In the genomic region with DNA sequence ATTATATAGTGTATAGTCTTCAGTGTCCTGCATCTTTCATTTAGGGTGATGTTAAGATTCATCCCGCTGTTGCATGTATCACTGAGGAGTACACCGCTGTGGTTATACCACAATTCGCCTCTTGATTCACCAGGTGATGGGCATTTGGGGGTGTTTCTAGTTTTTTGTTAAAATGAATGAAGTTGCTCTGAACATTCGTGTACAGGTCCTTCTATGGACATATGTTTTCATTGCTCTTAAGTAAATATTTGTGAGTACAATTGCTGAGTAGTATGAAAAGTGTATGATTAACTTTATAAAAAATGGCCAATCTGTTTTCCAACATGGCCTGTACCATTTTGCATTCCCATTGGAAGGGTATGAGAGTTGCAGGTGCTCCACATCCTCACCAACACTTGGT, we compare ENCODE assay signal across 24 cellular contexts.
"Had no signal": no experiment of that assay in that cellular context is flagged by ENCODE, and none has a peak within 500 bp of the region (broad histone marks: within the 10 kb centered on the region; RNA-seq: fewer than 3 reads in every experiment).

No MANE protein-coding gene starts in this region.

- H3K36me3 ChIP-seq: brain microvascular endothelial cell had no signal

- ATAC-seq: activated CD4-positive, alpha-beta T cell treated with anti-CD3 and anti-CD28 coated beads for 36 hours; activated T-helper 17 cell treated with anti-CD3 and anti-CD28 coated beads, Interleukin-2, amount 50 U/mL, for 72 hours; effector memory CD8-positive, alpha-beta T cell had no signal

- H3K27me3 ChIP-seq: brain microvascular endothelial cell, esophagus squamous epithelium had no signal

- H3K9me3 ChIP-seq: esophagus squamous epithelium had no signal

- DNase-seq: activated CD4-positive, alpha-beta memory T cell treated with anti-CD3 and anti-CD28 coated beads, Interleukin-2, amount 10 ng/mL, durations not matched to agents 7 days and 5 days; activated CD4-positive, alpha-beta T cell treated with anti-CD3 and anti-CD28 coated beads for 36 hours; activated CD4-positive, alpha-beta T cell treated with anti-CD3 and anti-CD28 coated beads, Interleukin-2, amount 10 ng/mL, durations not matched to agents 24 days and 14 days; activated CD4-positive, alpha-beta T cell treated with anti-CD3 and anti-CD28 coated beads, Interleukin-2, amount 50 U/mL, for 4 hours; activated CD4-positive, CD25-positive, alpha-beta regulatory T cell; activated CD4-positive, CD25-positive, alpha-beta regulatory T cell treated with anti-CD3 and anti-CD28 coated beads, Interleukin-2, amount 50 U/mL, for 72 hours; activated CD8-positive, alpha-beta memory T cell treated with anti-CD3 and anti-CD28 coated beads, Interleukin-2, amount 50 U/mL, for 48 hours; activated effector memory CD4-positive, alpha-beta T cell treated with Interleukin-2 at 50 U/mL for 16 hours; activated gamma-delta T cell treated with Interleukin-2 at 50 U/mL for 16 hours; activated naive CD4-positive, alpha-beta T cell treated with anti-CD3 and anti-CD28 coated beads, Interleukin-2, amount 50 U/mL, for 16 hours; activated naive CD4-positive, alpha-beta T cell treated with Interleukin-2 at 50 U/mL for 16 hours; activated T-cell treated with anti-CD3 and anti-CD28 coated beads for 4 hours; activated T-cell treated with anti-CD3 and anti-CD28 coated beads, Interleukin-2, amount 50 U/mL, for 24 hours; amniotic stem cell; anterior cingulate cortex; brain microvascular endothelial cell; caudate nucleus; cortex of kidney; dermis blood vessel endothelial cell; effector CD4-positive, alpha-beta T cell; effector memory CD8-positive, alpha-beta T cell; esophagus squamous epithelium; T-helper 2 cell had no signal

- H3K27ac ChIP-seq: brain microvascular endothelial cell had no signal

- H3K4me3 ChIP-seq: esophagus squamous epithelium had no signal
